8 cellular contexts compared by ENCODE assay signal in the genomic region with DNA sequence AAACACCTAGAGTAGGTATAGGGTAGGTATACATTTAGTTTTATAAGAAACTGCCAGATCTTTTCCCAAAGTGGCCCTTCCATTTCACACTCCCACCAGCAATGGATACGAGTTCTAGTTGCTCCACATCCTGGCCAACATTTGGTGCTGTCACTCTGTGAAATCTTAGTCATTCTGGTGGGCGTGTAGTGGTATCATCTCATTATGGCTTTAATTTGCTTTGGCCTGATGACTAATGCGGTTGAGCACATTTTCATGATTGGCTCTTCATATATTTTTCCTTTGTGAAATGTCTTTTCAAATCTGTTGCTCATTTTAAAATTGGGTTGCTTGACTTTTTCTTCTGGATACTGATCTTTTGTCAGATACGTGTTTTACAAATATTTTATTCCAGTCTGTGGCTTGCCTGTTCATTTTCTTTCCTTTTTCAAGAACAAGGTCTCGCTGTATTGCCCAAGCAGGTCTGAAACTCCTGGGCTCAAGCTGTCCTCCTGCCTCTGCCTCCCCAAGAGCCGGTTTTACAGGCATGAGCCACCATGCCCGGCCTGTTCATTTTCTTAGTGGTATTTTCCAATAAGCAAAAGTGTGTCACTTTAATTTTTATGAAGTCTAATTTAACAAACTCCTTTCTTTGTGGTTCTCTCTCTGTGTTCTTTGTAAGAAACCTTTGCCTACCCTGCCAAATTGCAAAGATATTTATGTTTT.
DNase-seq lines count a peak whose midpoint lies in the region; ATAC-seq, FAIRE-seq and TF ChIP-seq lines count a peak whose summit lies in the region.

No MANE protein-coding gene starts in this region.

- H3K4me3 Mint-ChIP-seq in activated T-helper 17 cell treated with anti-CD3 and anti-CD28 coated beads, Interleukin-2, amount 50 U/mL, for 72 hours = peak overlapping the region; percentile 77
- H3K4me3 Mint-ChIP-seq in glutamatergic neuron (ENCODE audit: unreplicated experiment) = no peak overlapping the region

- H3K36me3 Mint-ChIP-seq in activated T-helper 17 cell treated with anti-CD3 and anti-CD28 coated beads, Interleukin-2, amount 50 U/mL, for 72 hours (ENCODE audit: low read depth) = no peaks in the 10 kb centered on the region
- peaks cover 5% of the 10 kb centered on the region for H3K36me3 Mint-ChIP-seq in glutamatergic neuron (ENCODE audit: unreplicated experiment)

- H3K27me3 Mint-ChIP-seq in activated T-helper 17 cell treated with anti-CD3 and anti-CD28 coated beads, Interleukin-2, amount 50 U/mL, for 72 hours = no peaks in the 10 kb centered on the region
- H3K27me3 Mint-ChIP-seq in glutamatergic neuron (ENCODE audit: unreplicated experiment) = peaks cover 7% of the 10 kb centered on the region

- CTCF ChIA-PET in AG04450 (lab: Charles Lee) = interaction anchor here (0.7 to 3.0 kb wide), 3 partner anchors 80 to 162 kb away, joined by 3 to 23 read pairs (median 3); no protein-coding TSS in a partner anchor

- H3K9me3 Mint-ChIP-seq in activated T-helper 17 cell treated with anti-CD3 and anti-CD28 coated beads, Interleukin-2, amount 50 U/mL, for 72 hours = no peaks in the 10 kb centered on the region
- H3K9me3 Mint-ChIP-seq in glutamatergic neuron (ENCODE audit: unreplicated experiment) = peaks cover 4% of the 10 kb centered on the region

- DNase-seq in AG04450 (ENCODE audit: low read depth, low spot score) = no peak
- no peak for DNase-seq in HTR-8/SVneo (ENCODE audit: insufficient read length, low spot score)
- DNase-seq in left lobe of liver (ENCODE audit: low spot score) = peak; percentile 21
- no peak for DNase-seq in SKM-1 (lab: John Stamatoyannopoulos, UW; ENCODE audit: unreplicated experiment)
- no peak for DNase-seq in medulla oblongata (ENCODE audit: extremely low spot score)
- no peak for DNase-seq in glutamatergic neuron

- H3K27me3 ChIP-seq in AG04450 (ENCODE audit: control insufficient read depth, insufficient read depth, low read length) = no peaks in the 10 kb centered on the region

- peak; percentile 49 for FAIRE-seq in HTR-8/SVneo (lab: Jason Lieb, UNC)

- ATAC-seq in activated T-helper 17 cell treated with anti-CD3 and anti-CD28 coated beads, Interleukin-2, amount 50 U/mL, for 72 hours (replicated peaks) = peak; percentile 83
- ATAC-seq in left lobe of liver (no peak), GM19351 (IDR thresholded peaks at IDR 0.05; ENCODE audit: unreplicated experiment) (no peak)

- H3K9me3 ChIP-seq in AG04450 (ENCODE audit: control insufficient read depth, insufficient read depth, low read length) = peaks cover 12% of the 10 kb centered on the region

- H3K27ac ChIP-seq in AG04450 (ENCODE audit: low read depth, low read length) = peak overlapping the region; percentile 69

- H3K4me1 Mint-ChIP-seq in activated T-helper 17 cell treated with anti-CD3 and anti-CD28 coated beads, Interleukin-2, amount 50 U/mL, for 72 hours = peaks cover 28% of the 10 kb centered on the region
- H3K4me1 Mint-ChIP-seq in glutamatergic neuron (ENCODE audit: low read depth, unreplicated experiment) = peaks cover 4% of the 10 kb centered on the region

- peak overlapping the region; percentile 81 for H3K27ac Mint-ChIP-seq in activated T-helper 17 cell treated with anti-CD3 and anti-CD28 coated beads, Interleukin-2, amount 50 U/mL, for 72 hours
- no peak overlapping the region for H3K27ac Mint-ChIP-seq in glutamatergic neuron (ENCODE audit: unreplicated experiment)

- TF ChIP-seq CTCF in AG04450 (IDR thresholded peaks at IDR 0.05; ENCODE audit: low read depth, low read length) = no peak
- no peak for TF ChIP-seq CTCF in glutamatergic neuron (IDR thresholded peaks at IDR 0.05; ENCODE audit: partially characterized antibody, unreplicated experiment)

- POLR2A ChIA-PET in AG04450 (lab: Yijun Ruan, JAX) = interaction anchor here (0.6 to 0.7 kb wide), 2 partner anchors 9 to 42 kb away, joined by 3 to 4 read pairs; no protein-coding TSS in a partner anchor

- H3K4me3 ChIP-seq in AG04450 (ENCODE audit: low read depth, low read length) = no peak overlapping the region
